8 cellular contexts compared by ENCODE assay signal in genomic region chr17:44825236-44825635, GRCh38. TPM values are rescaled to one million over a fixed set of nuclear protein-coding genes. Genes with fewer than 3 reads are reported as not detected.
"Had no signal": no experiment of that assay in that cellular context is flagged by ENCODE, and none has a peak within 500 bp of the region (broad histone marks: within the 10 kb centered on the region; RNA-seq: fewer than 3 reads in every experiment).

No MANE protein-coding gene starts in this region.

RNA-seq across cellular contexts. Expression of gene HIGD1B, which starts 22.4 kb away (rescaled TPM):
- total RNA-seq: K562, M059J, OCI-LY7, PC-3, Peyer's patch, RPMI7951, SJSA1 had no signal
- polyA plus RNA-seq: IgD-negative memory B cell, K562 had no signal
